13 cellular contexts compared by ENCODE assay signal in genomic region chr1:173405758-173406344, GRCh38.
DNase-seq lines count a peak whose midpoint lies in the region; ATAC-seq and TF ChIP-seq lines count a peak whose summit lies in the region.
"Had no signal": no experiment of that assay in that cellular context is flagged by ENCODE, and none has a peak within 500 bp of the region (broad histone marks: within the 10 kb centered on the region; RNA-seq: fewer than 3 reads in every experiment).

No MANE protein-coding gene starts in this region.

- H3K9me3 Mint-ChIP-seq in activated B cell treated with CpG ODN at 0.5 μM for 24 hours (no peaks in the 10 kb centered on the region), WTC11 (peaks cover 9% of the 10 kb centered on the region; the same call in 1 of the 2 replicates)

- peaks cover 6% of the 10 kb centered on the region for H3K4me1 ChIP-seq in foreskin keratinocyte
- no peaks in the 10 kb centered on the region for H3K4me1 ChIP-seq in hepatocyte (ENCODE audit: insufficient read depth)
- peaks cover 3% of the 10 kb centered on the region for H3K4me1 ChIP-seq in ovary (ENCODE audit: insufficient read depth)
- H3K4me1 ChIP-seq: prostate gland had no signal

- H3K9me2 ChIP-seq in hepatocyte (replicated peaks; ENCODE audit: insufficient read depth) = no peaks in the 10 kb centered on the region

- WGBS in hepatocyte (ENCODE audit: low lambda C conversion rate, missing lambda C conversion rate) = 73% methylated on average over 3 of the region's 3 CpGs
- WGBS in ovary, 3 donors = 84 to 88% (median 86%) methylated on average over 3 of the region's 3 CpGs

- ATAC-seq in activated B cell treated with CpG ODN at 0.5 μM for 24 hours (ENCODE audit: low read depth) (no peak), foreskin keratinocyte (peak; percentile 96), WTC11 (no peak)

- TF ChIP-seq CTCF in AG10803 (conservative IDR thresholded peaks at IDR 0.05; ENCODE audit: low read length) (no peak), activated B cell treated with CpG ODN at 0.5 μM for 24 hours (IDR thresholded peaks at IDR 0.05) (no peak), foreskin keratinocyte (conservative IDR thresholded peaks at IDR 0.05) (no peak), hepatocyte (IDR thresholded peaks at IDR 0.05; ENCODE audit: poor library complexity) (no peak), ovary (IDR thresholded peaks at IDR 0.05) (no peak), WTC11 (IDR thresholded peaks at IDR 0.05) (no peak)

- H3K4me2 ChIP-seq in hepatocyte = no peak overlapping the region

- H3K27me3 ChIP-seq in foreskin keratinocyte (no peaks in the 10 kb centered on the region), hepatocyte (no peaks in the 10 kb centered on the region), ovary (no peaks in the 10 kb centered on the region)
- H3K27me3 ChIP-seq: ascending aorta had no signal

- H3K4me3 ChIP-seq in AG10803 (ENCODE audit: low read length) (no peak overlapping the region), hepatocyte (no peak overlapping the region), ovary (no peak overlapping the region)
- H3K4me3 ChIP-seq: prostate gland had no signal

- intact Hi-C loops in activated B cell treated with CpG ODN at 0.5 μM for 24 hours (cut with micrococcal nuclease) (no loop called here), ovary (cut with DNase I) (no loop called here)

- peak overlapping the region; percentile 50 for H3K27ac Mint-ChIP-seq in activated B cell treated with CpG ODN at 0.5 μM for 24 hours
- no peak overlapping the region for H3K27ac Mint-ChIP-seq in WTC11

- H3K36me3 Mint-ChIP-seq in activated B cell treated with CpG ODN at 0.5 μM for 24 hours (ENCODE audit: low read depth) (no peaks in the 10 kb centered on the region), WTC11 (no peaks in the 10 kb centered on the region)

- no peak overlapping the region for H3K27ac ChIP-seq in foreskin keratinocyte
- no peak overlapping the region for H3K27ac ChIP-seq in hepatocyte
- no peak overlapping the region for H3K27ac ChIP-seq in ovary
- H3K27ac ChIP-seq: ascending aorta, prostate gland had no signal

- peaks cover 72% of the 10 kb centered on the region for H3K4me1 Mint-ChIP-seq in activated B cell treated with CpG ODN at 0.5 μM for 24 hours
- H3K4me1 Mint-ChIP-seq in WTC11 = peaks cover 19% of the 10 kb centered on the region

- DNase-seq in AG10803 (ENCODE audit: low read depth) (peak; percentile 68), HCEC 1CT (peak; percentile 70), activated B cell treated with CpG ODN at 0.5 μM for 24 hours (no peak), foreskin keratinocyte (peak; percentile 79 to 90), hepatocyte (ENCODE audit: low spot score) (no peak), amygdala (lab: John Stamatoyannopoulos, UW) (no peak), ovary (no peak), WTC11 (ENCODE audit: low spot score) (no peak)
- DNase-seq: activated CD8-positive, alpha-beta memory T cell treated with anti-CD3 and anti-CD28 coated beads, Interleukin-2, amount 50 U/mL, for 4 hours; midbrain; NCI-H2029 treated with DMSO at 0.1 percent for 48 hours had no signal

- POLR2A ChIA-PET in activated B cell treated with CpG ODN at 0.5 μM for 24 hours (lab: Charles Lee) = interaction anchor here (1.1 to 6.3 kb wide), 6 partner anchors 8 to 587 kb away, joined by 3 to 108 read pairs (median 5); no protein-coding TSS in a partner anchor
- POLR2A ChIA-PET in WTC11 (lab: Charles Lee) = no interaction called here

- H4K20me1 ChIP-seq in hepatocyte (ENCODE audit: insufficient read depth, poor library complexity, severe bottlenecking) = no peaks in the 10 kb centered on the region

- H3K36me3 ChIP-seq in hepatocyte (replicated peaks; ENCODE audit: insufficient read depth, low read depth) = no peaks in the 10 kb centered on the region
- H3K36me3 ChIP-seq in ovary = no peaks in the 10 kb centered on the region
- H3K36me3 ChIP-seq: ascending aorta, prostate gland had no signal

- CTCF ChIA-PET in activated B cell treated with CpG ODN at 0.5 μM for 24 hours (lab: Charles Lee) (interaction anchor here (1.0 to 1.5 kb wide), 3 partner anchors 24 to 661 kb away, joined by 3 to 6 read pairs (median 3); no protein-coding TSS in a partner anchor), WTC11 (lab: Charles Lee) (no interaction called here)

- H3K4me3 Mint-ChIP-seq in activated B cell treated with CpG ODN at 0.5 μM for 24 hours (peak overlapping the region; percentile 9), WTC11 (no peak overlapping the region)

- no peak for TF ChIP-seq EP300 in ovary (IDR thresholded peaks at IDR 0.05)

- no peak for TF ChIP-seq POLR2A in ovary (IDR thresholded peaks at IDR 0.05)

- H3K27me3 Mint-ChIP-seq in activated B cell treated with CpG ODN at 0.5 μM for 24 hours = no peaks in the 10 kb centered on the region
- no peaks in the 10 kb centered on the region; the same call in 1 of the 2 replicates for H3K27me3 Mint-ChIP-seq in WTC11 (ENCODE audit: low read depth)

- H3K9me3 ChIP-seq in hepatocyte (ENCODE audit: low read depth) = no peaks in the 10 kb centered on the region
- H3K9me3 ChIP-seq in ovary = no peaks in the 10 kb centered on the region
- H3K9me3 ChIP-seq: ascending aorta, prostate gland had no signal

- no peak overlapping the region for H2AFZ ChIP-seq in hepatocyte

- no peaks in the 10 kb centered on the region for H3K79me2 ChIP-seq in hepatocyte

TF ChIP-seq in WTC11, 78 proteins besides CTCF, POLR2A, EP300 and RAD21:
- TF ChIP-seq USF1 (CRISPR knock-in tag; IDR thresholded peaks at IDR 0.05) = no peak
- no peak for TF ChIP-seq ZNF219 (CRISPR knock-in tag; IDR thresholded peaks at IDR 0.05; ENCODE audit: borderline replicate concordance)
- TF ChIP-seq CDX4 (CRISPR knock-in tag; IDR thresholded peaks at IDR 0.05; ENCODE audit: borderline replicate concordance) = no peak
- TF ChIP-seq OVOL2 (CRISPR knock-in tag; IDR thresholded peaks at IDR 0.05; ENCODE audit: borderline replicate concordance) = no peak
- no peak for TF ChIP-seq MXD4 (CRISPR knock-in tag; IDR thresholded peaks at IDR 0.05; ENCODE audit: borderline replicate concordance)
- TF ChIP-seq HMGA2 (CRISPR knock-in tag; IDR thresholded peaks at IDR 0.05) = no peak
- no peak for TF ChIP-seq E2F1 (CRISPR knock-in tag; IDR thresholded peaks at IDR 0.05)
- TF ChIP-seq ZNF138 (CRISPR knock-in tag; conservative IDR thresholded peaks at IDR 0.05) = no peak
- no peak for TF ChIP-seq MLX (CRISPR knock-in tag; IDR thresholded peaks at IDR 0.05)

Comparison
In these comparisons a context has a peak if more than half of its experiments do, and no peak if none do; other contexts are left out.
1. DNase-seq: peak in AG10803 (single experiment), HCEC 1CT (single experiment) and foreskin keratinocyte (2 of 2); none in activated B cell treated with CpG ODN at 0.5 μM for 24 hours (single experiment), hepatocyte (single experiment), amygdala (0 of 56), ovary (0 of 5) and WTC11 (single experiment).